ENCODE assay signal across 8 cellular contexts in genomic region chr2:236568068-236568921, GRCh38.
A peak's percentile ranks its signal among the peaks of the same experiment; 100 is the strongest.
DNase-seq lines count a peak whose midpoint lies in the region; ATAC-seq and TF ChIP-seq lines count a peak whose summit lies in the region.

No MANE protein-coding gene starts in this region.

- H3K36me3 ChIP-seq in brain microvascular endothelial cell (replicated peaks) = no peaks in the 10 kb centered on the region

- in situ Hi-C loops in brain microvascular endothelial cell (cut with HindIII; ENCODE audit: low pct_ligation_motif_present, low sequenced_read_pairs) = no loop called here

- ATAC-seq in GM19463 (IDR thresholded peaks at IDR 0.05; ENCODE audit: unreplicated experiment) = peak; percentile 38

- no peak overlapping the region for H3K27ac ChIP-seq in brain microvascular endothelial cell

- peaks cover 54% of the 10 kb centered on the region for H3K27me3 ChIP-seq in brain microvascular endothelial cell (replicated peaks)

- TF ChIP-seq CTCF in brain microvascular endothelial cell (IDR thresholded peaks at IDR 0.05; ENCODE audit: low read depth, low read length, missing control alignments) = no peak

- DNase-seq in CD1c-positive myeloid dendritic cell (ENCODE audit: extremely low spot score) (peak; percentile 54), NOMO-1 treated with dmso at 0.1 percent for 144 hours (lab: John Stamatoyannopoulos, UW; ENCODE audit: unreplicated experiment) (peak; percentile 37), brain microvascular endothelial cell (no peak), kidney tubule cell (ENCODE audit: low spot score) (peak; percentile 30), iPS-NIHi11 (ENCODE audit: low spot score) (no peak), NCI-H82 treated with DMSO at 0.1 percent for 48 hours (lab: John Stamatoyannopoulos, UW; ENCODE audit: unreplicated experiment) (no peak)
- peak; percentile 18 to 20 for DNase-seq in stimulated activated CD4-positive, alpha-beta T cell treated with anti-CD3 and anti-CD28 coated beads, Interleukin-4, amount 100 ng/mL, for 4 hours

- peak overlapping the region; percentile 46 for H3K4me3 ChIP-seq in brain microvascular endothelial cell (ENCODE audit: low read depth, low read length)

Comparison
In these comparisons a context has a peak if more than half of its experiments do, and no peak if none do; other contexts are left out.
1. DNase-seq: peak in CD1c-positive myeloid dendritic cell (single experiment), NOMO-1 treated with dmso at 0.1 percent for 144 hours (single experiment), kidney tubule cell (single experiment) and stimulated activated CD4-positive, alpha-beta T cell treated with anti-CD3 and anti-CD28 coated beads, Interleukin-4, amount 100 ng/mL, for 4 hours (2 of 2); none in brain microvascular endothelial cell (single experiment), iPS-NIHi11 (single experiment) and NCI-H82 treated with DMSO at 0.1 percent for 48 hours (single experiment).